Comparison of ENCODE assay signal across 8 cellular contexts in genomic region chr1:225427249-225428065, GRCh38. TPM values are rescaled to one million over a fixed set of nuclear protein-coding genes. Genes with fewer than 3 reads are reported as not detected.
DNase-seq lines count a peak whose midpoint lies in the region; ATAC-seq and TF ChIP-seq lines count a peak whose summit lies in the region.

Gene LBR, minus strand, starts transcription at chr1:225428038. Its CDS starts 3,963 bp downstream, at chr1:225424075.

- peaks cover 22% of the 10 kb centered on the region for H3K36me3 Mint-ChIP-seq in central memory CD8-positive, alpha-beta T cell (ENCODE audit: insufficient read depth)

- H3K4me3 ChIP-seq in Peyer's patch = peak within 1 kb of the TSS; percentile 81 to 99 (median 96)

- peaks cover 0 to 38% (median 12%) of the 10 kb centered on the region in 4 donors for H3K4me1 ChIP-seq in Peyer's patch

- TF ChIP-seq CTCF in Peyer's patch (IDR thresholded peaks at IDR 0.05) = peak in 1 of 6 experiments; percentile 3

- no peaks in the 10 kb centered on the region for H3K27me3 Mint-ChIP-seq in central memory CD8-positive, alpha-beta T cell

- ATAC-seq in HG02798 (IDR thresholded peaks at IDR 0.05; ENCODE audit: poor library complexity, unreplicated experiment) = peak; percentile 34
- ATAC-seq in central memory CD8-positive, alpha-beta T cell (replicated peaks; ENCODE audit: extremely low read depth, poor library complexity, severe bottlenecking) = peak; percentile 16

- H3K36me3 ChIP-seq in Peyer's patch = no peaks in the 10 kb centered on the region

- peak within 1 kb of the TSS; percentile 71 for H3K27ac Mint-ChIP-seq in central memory CD8-positive, alpha-beta T cell (ENCODE audit: low read depth)

- H3K9me3 ChIP-seq in Peyer's patch = no peaks in the 10 kb centered on the region

- DNase-seq in stimulated activated CD4-positive, alpha-beta T cell treated with anti-CD3 and anti-CD28 coated beads, Interleukin-12 subunit alpha, Interleukin-12 subunit beta, amount 100 ng/mL, for 4 hours = peak; percentile 39
- DNase-seq in stimulated activated CD4-positive, alpha-beta T cell treated with anti-CD3 and anti-CD28 coated beads, Interleukin-2, amount 100 ng/mL, for 48 hours = no peak
- DNase-seq in Peyer's patch (peak in 1 of 3 donors; percentile 33), kidney tubule cell (ENCODE audit: low spot score) (peak; percentile 37)
- no peak for DNase-seq in central memory CD8-positive, alpha-beta T cell (ENCODE audit: low spot score in 2 of 2)
- peak; percentile 33 for DNase-seq in stimulated activated CD4-positive, alpha-beta T cell treated with anti-CD3 and anti-CD28 coated beads, Interleukin-4, amount 100 ng/mL, for 24 hours
- no peak for DNase-seq in activated effector memory CD4-positive, alpha-beta T cell treated with anti-CD3 and anti-CD28 coated beads, Interleukin-2, amount 50 U/mL, for 16 hours

- H3K9me3 Mint-ChIP-seq in central memory CD8-positive, alpha-beta T cell = no peaks in the 10 kb centered on the region

- H3K4me1 Mint-ChIP-seq in central memory CD8-positive, alpha-beta T cell = peaks cover 44% of the 10 kb centered on the region

- TF ChIP-seq POLR2A in Peyer's patch (IDR thresholded peaks at IDR 0.05) = peak in 1 of 2 donors; percentile 59

- peak within 1 kb of the TSS; percentile 89 to 98 (median 98) for H3K27ac ChIP-seq in Peyer's patch

- no peaks in the 10 kb centered on the region for H3K27me3 ChIP-seq in Peyer's patch

- H3K4me3 Mint-ChIP-seq in central memory CD8-positive, alpha-beta T cell = peak within 1 kb of the TSS; percentile 80

RNA-seq across cellular contexts. Expression of gene LBR, which starts in this region (rescaled TPM):
- total RNA-seq in Peyer's patch = 10 to 100 TPM; 36.3 to 75.1 (median 45.1) TPM

Comparison
In these comparisons a context has a peak if more than half of its experiments do, and no peak if none do; other contexts are left out.
1. DNase-seq: peak in stimulated activated CD4-positive, alpha-beta T cell treated with anti-CD3 and anti-CD28 coated beads, Interleukin-12 subunit alpha, Interleukin-12 subunit beta, amount 100 ng/mL, for 4 hours (single experiment), kidney tubule cell (single experiment) and stimulated activated CD4-positive, alpha-beta T cell treated with anti-CD3 and anti-CD28 coated beads, Interleukin-4, amount 100 ng/mL, for 24 hours (single experiment); none in stimulated activated CD4-positive, alpha-beta T cell treated with anti-CD3 and anti-CD28 coated beads, Interleukin-2, amount 100 ng/mL, for 48 hours (0 of 2), central memory CD8-positive, alpha-beta T cell (0 of 2) and activated effector memory CD4-positive, alpha-beta T cell treated with anti-CD3 and anti-CD28 coated beads, Interleukin-2, amount 50 U/mL, for 16 hours (single experiment).